ENCODE assay signal across 9 cellular contexts in genomic region chr13:99796175-99796819, GRCh38.
A peak's percentile ranks its signal among the peaks of the same experiment; 100 is the strongest.
DNase-seq lines count a peak whose midpoint lies in the region; TF ChIP-seq lines count a peak whose summit lies in the region.
"Had no signal": no experiment of that assay in that cellular context is flagged by ENCODE, and none has a peak within 500 bp of the region (broad histone marks: within the 10 kb centered on the region; RNA-seq: fewer than 3 reads in every experiment).

No MANE protein-coding gene starts in this region.

- no peak for TF ChIP-seq CTCF in left ventricle myocardium inferior (IDR thresholded peaks at IDR 0.05; ENCODE audit: borderline replicate concordance)

- H3K36me3 ChIP-seq in left ventricle myocardium inferior = no peaks in the 10 kb centered on the region
- H3K36me3 ChIP-seq: BLaER1 had no signal

- peak; percentile 27 to 30 for DNase-seq in activated T-cell treated with anti-CD3 and anti-CD28 coated beads, Interleukin-2, amount 50 U/mL, for 48 hours
- DNase-seq in activated T-cell treated with anti-CD3 and anti-CD28 coated beads, Interleukin-2, amount 50 U/mL, for 1 hour = no peak
- DNase-seq in RPMI8226 (peak; percentile 53), erythroblast (lab: John Stamatoyannopoulos, UW) (peak; percentile 47 to 60), NCI-H187 treated with DMSO at 0.1 percent for 48 hours (lab: John Stamatoyannopoulos, UW) (no peak), left ventricle myocardium inferior (no peak), NCI-H1930 (lab: John Stamatoyannopoulos, UW) (no peak)
- peak; percentile 7 for DNase-seq in stimulated activated CD4-positive, alpha-beta T cell treated with anti-CD3 and anti-CD28 coated beads, Interleukin-4, amount 100 ng/mL, for 24 hours

- no peak overlapping the region for H3K4me3 ChIP-seq in left ventricle myocardium inferior
- H3K4me3 ChIP-seq: BLaER1 had no signal

- intact Hi-C loops in left ventricle myocardium inferior (cut with micrococcal nuclease) = no loop called here

- H3K27me3 ChIP-seq in left ventricle myocardium inferior (ENCODE audit: low read depth) = no peaks in the 10 kb centered on the region
- H3K27me3 ChIP-seq: BLaER1 had no signal

- H3K27ac ChIP-seq in left ventricle myocardium inferior (replicated peaks) = no peak overlapping the region
- H3K27ac ChIP-seq: BLaER1 had no signal

- TF ChIP-seq POLR2A in erythroblast (IDR thresholded peaks at IDR 0.05; ENCODE audit: low read length) = no peak

- no peaks in the 10 kb centered on the region for H3K9me3 ChIP-seq in left ventricle myocardium inferior (replicated peaks)
- H3K9me3 ChIP-seq: BLaER1 had no signal

- peaks cover 3% of the 10 kb centered on the region for H3K4me1 ChIP-seq in left ventricle myocardium inferior
- H3K4me1 ChIP-seq: BLaER1 had no signal

Comparison
In these comparisons a context has a peak if more than half of its experiments do, and no peak if none do; other contexts are left out.
1. DNase-seq: peak in activated T-cell treated with anti-CD3 and anti-CD28 coated beads, Interleukin-2, amount 50 U/mL, for 48 hours (2 of 2), RPMI8226 (single experiment), erythroblast (2 of 2) and stimulated activated CD4-positive, alpha-beta T cell treated with anti-CD3 and anti-CD28 coated beads, Interleukin-4, amount 100 ng/mL, for 24 hours (single experiment); none in activated T-cell treated with anti-CD3 and anti-CD28 coated beads, Interleukin-2, amount 50 U/mL, for 1 hour (single experiment), NCI-H187 treated with DMSO at 0.1 percent for 48 hours (single experiment), left ventricle myocardium inferior (single experiment) and NCI-H1930 (0 of 2).